In the genomic region with DNA sequence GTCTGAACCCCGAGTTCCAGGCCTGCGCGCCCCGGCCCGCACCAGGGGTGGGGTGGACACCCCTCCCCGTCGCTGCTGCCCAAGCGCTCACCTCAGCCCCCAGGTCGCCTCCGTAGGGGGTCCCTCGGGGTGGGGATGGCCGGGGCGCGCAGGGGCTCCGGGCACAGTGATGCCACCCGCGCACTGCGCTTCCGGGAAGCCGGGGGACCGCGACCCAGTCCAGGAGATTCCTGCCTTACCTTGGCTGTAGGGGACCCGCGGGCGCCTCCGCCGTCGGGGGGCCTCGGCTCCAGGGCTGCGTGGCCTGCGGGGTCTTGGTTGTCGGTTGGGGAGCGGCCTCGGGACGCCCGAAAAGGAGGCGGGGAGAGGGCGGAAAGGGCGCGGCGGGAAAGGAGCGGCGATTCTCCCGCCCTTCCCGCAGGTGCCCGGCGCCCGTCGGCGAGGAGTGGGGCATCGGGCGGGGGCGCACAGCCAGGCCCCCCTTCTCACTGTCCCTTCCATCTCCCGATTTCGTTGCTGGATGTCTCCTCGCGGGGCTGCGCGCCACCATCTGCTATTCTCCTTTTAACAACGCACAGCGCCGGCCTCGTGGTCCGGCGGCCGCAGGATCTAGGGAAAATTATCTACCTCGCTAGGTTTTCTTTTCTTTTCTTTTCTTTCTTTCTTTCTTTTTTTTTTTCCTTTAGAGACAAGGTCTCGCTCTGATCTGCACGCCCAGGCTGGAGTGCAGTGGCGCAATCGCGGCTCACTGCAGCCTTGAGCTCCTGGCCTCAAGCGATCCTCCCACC, we compare ENCODE assay signal across 8 cellular contexts. TPM values are rescaled to one million over a fixed set of nuclear protein-coding genes. Genes with fewer than 3 reads are reported as not detected.
DNase-seq lines count a peak whose midpoint lies in the region; ATAC-seq, FAIRE-seq and TF ChIP-seq lines count a peak whose summit lies in the region.

KEAP1 (minus strand) TSS at position 355 of the 788 bp plus-strand sequence. CDS start 3,323 bp downstream, outside the sequence.

- peaks cover 30% of the 10 kb centered on the region for H3K79me2 ChIP-seq in keratinocyte (ENCODE audit: control insufficient read depth, insufficient read depth, low read length)

- H3K27ac ChIP-seq in AG04450 (ENCODE audit: low read depth, low read length) (peak within 1 kb of the TSS; percentile 92), caudate nucleus (ENCODE audit: low read depth, low read length) (peak within 1 kb of the TSS; percentile 96), keratinocyte (ENCODE audit: control insufficient read depth, insufficient read depth, low read length) (peak within 1 kb of the TSS; percentile 77)

- no peaks in the 10 kb centered on the region for H4K20me1 ChIP-seq in keratinocyte (ENCODE audit: control insufficient read depth, extremely low read depth, insufficient read depth, low read length)

- no peak for FAIRE-seq in keratinocyte (lab: Jason Lieb, UNC)

- H3K4me3 ChIP-seq in AG04450 (ENCODE audit: low read depth, low read length) (peak within 1 kb of the TSS; percentile 82), keratinocyte (ENCODE audit: control insufficient read depth in 2 of 3, extremely low read depth in 1 of 3, insufficient read depth in 2 of 3, low read depth in 1 of 3, low read length in 3 of 3) (peak within 1 kb of the TSS; percentile 61 to 86 (median 75))

- peak within 1 kb of the TSS; percentile 98 for H3K4me2 ChIP-seq in keratinocyte (ENCODE audit: control insufficient read depth, extremely low read depth, insufficient read depth, low read depth, low read length)

- H3K36me3 ChIP-seq in keratinocyte (ENCODE audit: control insufficient read depth in 2 of 2, extremely low read depth in 1 of 2, insufficient read depth in 2 of 2, low read length in 2 of 2): peaks cover 2 to 7% of the 10 kb centered on the region in 2 experiments

- ATAC-seq in GM18868 (IDR thresholded peaks at IDR 0.05; ENCODE audit: unreplicated experiment): peak; percentile 26
- peak; percentile 20 for ATAC-seq in HG03520 (IDR thresholded peaks at IDR 0.05; ENCODE audit: unreplicated experiment)

- in situ Hi-C loops in SK-MEL-5 (cut with HindIII; ENCODE audit: low pct_unique_long_range_greater_than_20kb, low sequenced_read_pairs): no loop called here

- POLR2A ChIA-PET in AG04450 (lab: Yijun Ruan, JAX): interaction anchor here (0.6 to 0.7 kb wide), 2 partner anchors 149 to 311 kb away, joined by 3 to 7 read pairs; no protein-coding TSS in a partner anchor

- dilution Hi-C loops in keratinocyte (cut with MboI; ENCODE audit: extremely low pct_ligation_motif_present, low sequenced_read_pairs): no loop called here

- DNase-seq in AG04450 (ENCODE audit: low read depth, low spot score) (no peak), SK-MEL-5 (ENCODE audit: low read depth, low spot score) (no peak), caudate nucleus (lab: John Stamatoyannopoulos, UW) (peak in 20 of 61 donors; percentile 25 to 70 (median 47)), keratinocyte (ENCODE audit: low read depth, low spot score) (no peak), NCI-H2029 treated with DMSO at 0.1 percent for 48 hours (lab: John Stamatoyannopoulos, UW) (no peak)
- DNase-seq in stimulated activated CD4-positive, alpha-beta T cell treated with anti-CD3 and anti-CD28 coated beads, Interleukin-12 subunit alpha, Interleukin-12 subunit beta, amount 100 ng/mL, for 4 hours: peak; percentile 49

- H3K9me1 ChIP-seq in keratinocyte (ENCODE audit: control insufficient read depth, extremely low read depth, insufficient read depth, low read length): no peaks in the 10 kb centered on the region

- peak within 1 kb of the TSS; percentile 85 for H2AFZ ChIP-seq in keratinocyte (ENCODE audit: control insufficient read depth, low read length)

- H3K9me3 ChIP-seq in AG04450 (ENCODE audit: control insufficient read depth, insufficient read depth, low read length): no peaks in the 10 kb centered on the region; the same call in 1 of the 2 replicates
- no peaks in the 10 kb centered on the region for H3K9me3 ChIP-seq in keratinocyte (ENCODE audit: control insufficient read depth, low read depth, low read length)

- H3K9ac ChIP-seq in keratinocyte (ENCODE audit: control insufficient read depth, extremely low read depth, insufficient read depth, low read length): peak within 1 kb of the TSS; percentile 92

- H3K4me1 ChIP-seq in keratinocyte (ENCODE audit: control insufficient read depth, extremely low read depth, insufficient read depth, low read length): peaks cover 8% of the 10 kb centered on the region

- no peak for TF ChIP-seq CTCF in AG04450 (IDR thresholded peaks at IDR 0.05; ENCODE audit: low read depth, low read length)
- no peak for TF ChIP-seq CTCF in keratinocyte (optimal IDR thresholded peaks at IDR 0.05 in 1 of 3, IDR thresholded peaks at IDR 0.05 in 1 of 3, conservative IDR thresholded peaks at IDR 0.05 in 1 of 3; ENCODE audit: extremely low read depth in 1 of 3, insufficient read depth in 2 of 3, low read length in 3 of 3)

- H3K27me3 ChIP-seq in AG04450 (ENCODE audit: control insufficient read depth, insufficient read depth, low read length) (peaks cover 3% of the 10 kb centered on the region), keratinocyte (ENCODE audit: control insufficient read depth, extremely low read depth, insufficient read depth, low read length) (no peaks in the 10 kb centered on the region)

- CTCF ChIA-PET in AG04450 (lab: Charles Lee): interaction anchor here (0.6 kb wide), 1 partner anchor 59 kb away, joined by 3 read pairs; no protein-coding TSS in a partner anchor

RNA-seq across cellular contexts. Expression of gene KEAP1, which starts in this region (rescaled TPM):
- polyA plus RNA-seq in AG04450 (2011; rRNA removed) (46.7 and 64.3 TPM in 2 replicates), keratinocyte (29.6 to 46.2 TPM (median 35.8 TPM) in 3 replicates)
- polyA minus RNA-seq in AG04450 (2011; rRNA and poly(A)+ RNA removed): 89.5 and 127 TPM in 2 replicates
- total RNA-seq in SK-MEL-5 (2014; rRNA removed; shearing (Covaris generic)): 21.8 and 23.4 TPM in 2 replicates
- 32.0 and 33.4 TPM in 2 replicates for polyA plus RNA-seq in SK-MEL-5 (2015; cell fraction: cytosol; rRNA removed)
- 12.2 and 12.6 TPM in 2 replicates for polyA plus RNA-seq in SK-MEL-5 (2015; cell fraction: nucleus; rRNA removed)
- 72.0 TPM for polyA plus RNA-seq in keratinocyte (2011; ENCODE audit: low read depth)
- 29.6 and 38.7 TPM in 2 replicates for polyA plus RNA-seq in keratinocyte (2011; cell fraction: cytosol; rRNA removed)
- polyA plus RNA-seq in keratinocyte (2011; cell fraction: nucleus; rRNA removed): 30.4 and 36.2 TPM in 2 replicates
- polyA plus RNA-seq in keratinocyte (2012; ENCODE audit: low replicate concordance): 39.7 and 41.5 TPM in 2 replicates
- polyA minus RNA-seq in keratinocyte: 84.3 to 118 TPM (median 110 TPM) in 3 replicates
- 87.5 TPM for polyA minus RNA-seq in keratinocyte (2011; cell fraction: cytosol; rRNA and poly(A)+ RNA removed)
- polyA minus RNA-seq in keratinocyte (2011; cell fraction: nucleus; rRNA and poly(A)+ RNA removed): 20.8 and 23.4 TPM in 2 replicates
